ENCODE assay signal across 21 cellular contexts in genomic region chr22:23072911-23073491, GRCh38. TPM values are rescaled to one million over a fixed set of nuclear protein-coding genes. Genes with fewer than 3 reads are reported as not detected.
DNase-seq lines count a peak whose midpoint lies in the region.
"Had no signal": no experiment of that assay in that cellular context is flagged by ENCODE, and none has a peak within 500 bp of the region (broad histone marks: within the 10 kb centered on the region; RNA-seq: fewer than 3 reads in every experiment).

No MANE protein-coding gene starts in this region.

- peaks cover 21% of the 10 kb centered on the region for H3K27me3 ChIP-seq in adipocyte (replicated peaks; ENCODE audit: control insufficient read depth, insufficient read depth, low read length)
- no peaks in the 10 kb centered on the region for H3K27me3 ChIP-seq in GM23248 (replicated peaks; ENCODE audit: insufficient read depth)
- H3K27me3 ChIP-seq: BE2C, body of pancreas, thyroid gland had no signal

- DNase-seq in ELR (ENCODE audit: low read depth) (peak; percentile 87), adipocyte (ENCODE audit: low read depth) (peak; percentile 37), islet precursor cell (peak; percentile 83), renal cortical epithelial cell (ENCODE audit: low read depth) (peak; percentile 29), NCI-H226 (no peak), medulla oblongata (ENCODE audit: extremely low spot score) (no peak), NCI-H1105 treated with DMSO at 0.1 percent for 48 hours (lab: John Stamatoyannopoulos, UW) (no peak), GM23248 (no peak)
- DNase-seq: activated CD8-positive, alpha-beta memory T cell treated with anti-CD3 and anti-CD28 coated beads, Interleukin-2, amount 10 ng/mL, durations not matched to agents 7 days and 5 days; activated naive CD4-positive, alpha-beta T cell; BE2C; dermis blood vessel endothelial cell; DMS153; esophagus squamous epithelium; Kasumi-1; NCI-H1436; occipital lobe; T-helper 1 cell; thyroid gland had no signal

- H3K4me3 ChIP-seq in adipocyte (ENCODE audit: low read length), result no peak overlapping the region
- no peak overlapping the region for H3K4me3 ChIP-seq in GM23248
- H3K4me3 ChIP-seq: body of pancreas, esophagus squamous epithelium, smooth muscle cell, thyroid gland had no signal

- no peak overlapping the region for H3K4me2 ChIP-seq in GM23248 (ENCODE audit: unreplicated experiment)
- H3K4me2 ChIP-seq: smooth muscle cell had no signal

- H3F3A ChIP-seq in GM23248 (ENCODE audit: insufficient read depth), result no peaks in the 10 kb centered on the region

- H2AFZ ChIP-seq in GM23248, result no peak overlapping the region

- no peak overlapping the region for H3K27ac ChIP-seq in GM23248
- H3K27ac ChIP-seq: body of pancreas, esophagus squamous epithelium, thyroid gland had no signal

- WGBS in GM23248 (ENCODE audit: low coverage in 1 of 2, low lambda C conversion rate in 2 of 2, missing lambda C conversion rate in 2 of 2), 2 experiments, result 88 to 91% methylated on average over 11 of the region's 11 CpGs

- in situ Hi-C loops in GM23248 (cut with MboI), result no loop called here

- H3K4me1 ChIP-seq in adipocyte (ENCODE audit: control insufficient read depth, insufficient read depth, low read length) (peaks cover 4% of the 10 kb centered on the region), GM23248 (ENCODE audit: insufficient read depth) (no peaks in the 10 kb centered on the region)
- H3K4me1 ChIP-seq: BE2C had no signal

- H3K36me3 ChIP-seq in adipocyte (ENCODE audit: control insufficient read depth, insufficient read depth, low read length, severe bottlenecking), result no peaks in the 10 kb centered on the region
- H3K36me3 ChIP-seq in GM23248 (ENCODE audit: low read depth), result no peaks in the 10 kb centered on the region
- H3K36me3 ChIP-seq: BE2C, esophagus squamous epithelium, thyroid gland had no signal

- H3K9me2 ChIP-seq in GM23248 (ENCODE audit: insufficient read depth), result no peaks in the 10 kb centered on the region

- H4K20me1 ChIP-seq in GM23248 (ENCODE audit: insufficient read depth), result no peaks in the 10 kb centered on the region

- no peaks in the 10 kb centered on the region for H3K79me2 ChIP-seq in GM23248 (ENCODE audit: insufficient read depth)

- no peaks in the 10 kb centered on the region for H3K9me3 ChIP-seq in adipocyte (ENCODE audit: control insufficient read depth, low read length)
- H3K9me3 ChIP-seq in GM23248 (ENCODE audit: low read depth), result no peaks in the 10 kb centered on the region
- H3K9me3 ChIP-seq: BE2C, body of pancreas, esophagus squamous epithelium, thyroid gland had no signal

- H3K9ac ChIP-seq in adipocyte (ENCODE audit: low read length), result no peak overlapping the region
- no peak overlapping the region for H3K9ac ChIP-seq in GM23248

RNA-seq across cellular contexts. Expression of gene GNAZ, which starts 2.7 kb away (rescaled TPM):
- total RNA-seq in renal cortical epithelial cell, result 1.4 and 2.0 TPM in 2 replicates
- 0.25 and 0.65 TPM in 2 replicates for total RNA-seq in GM23248 (2014; rRNA removed; shearing (Covaris generic))
- polyA plus RNA-seq in GM23248 (2016; fragmentation: Nextera tagmentation; extraction: Ambion mirVana), result 0.24 and 0.25 TPM in 2 replicates

Comparison
In these comparisons a context has a peak if more than half of its experiments do, and no peak if none do; other contexts are left out.
1. DNase-seq: peak in ELR (single experiment), adipocyte (single experiment), islet precursor cell (single experiment) and renal cortical epithelial cell (single experiment); none in NCI-H226 (single experiment), medulla oblongata (single experiment), NCI-H1105 treated with DMSO at 0.1 percent for 48 hours (single experiment) and GM23248 (single experiment).